ENCODE assay signal across 14 cellular contexts in the genomic region with DNA sequence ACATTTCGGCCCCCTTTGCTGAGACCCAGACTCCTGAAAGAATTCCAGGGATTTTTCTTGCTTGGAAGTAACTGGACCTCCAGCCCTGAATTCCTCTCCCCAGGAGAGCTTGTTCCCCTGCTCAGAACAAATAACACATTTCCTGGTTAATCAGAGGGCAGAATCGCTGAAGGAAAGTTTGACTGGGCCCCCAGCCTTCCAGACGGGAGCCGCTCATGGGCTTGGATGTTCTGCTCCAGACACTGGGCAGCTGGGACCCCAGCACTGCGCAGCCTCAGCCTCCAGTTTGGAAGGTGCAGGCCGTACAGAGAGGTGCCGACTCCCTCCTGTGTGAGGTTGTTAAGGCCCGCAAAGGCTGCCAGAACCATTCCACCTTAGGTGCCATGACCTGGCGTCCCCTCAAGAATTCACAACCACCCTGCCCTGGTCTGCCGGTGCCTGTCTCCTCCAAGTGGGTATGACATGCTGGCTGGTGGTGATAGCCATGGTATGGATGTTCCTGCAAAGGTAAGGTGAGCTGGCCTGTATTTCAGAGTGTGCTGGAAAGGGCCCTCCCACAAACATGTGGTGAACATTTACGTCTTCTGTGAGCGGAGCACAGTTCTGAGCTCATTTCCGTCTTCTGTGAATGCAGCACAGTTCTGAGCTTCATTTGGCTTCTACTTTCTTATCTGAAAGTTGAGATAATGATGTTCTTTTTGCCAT. TPM values are rescaled to one million over a fixed set of nuclear protein-coding genes. Genes with fewer than 3 reads are reported as not detected.
DNase-seq lines count a peak whose midpoint lies in the region; ATAC-seq, FAIRE-seq and TF ChIP-seq lines count a peak whose summit lies in the region.
"Had no signal": no experiment of that assay in that cellular context is flagged by ENCODE, and none has a peak within 500 bp of the region (broad histone marks: within the 10 kb centered on the region; RNA-seq: fewer than 3 reads in every experiment).

No MANE protein-coding gene starts in this region.

- H3K27me3 ChIP-seq in CD4-positive, alpha-beta T cell (ENCODE audit: control insufficient read depth, insufficient read depth, low read length) = no peaks in the 10 kb centered on the region
- peaks cover 3% of the 10 kb centered on the region for H3K27me3 ChIP-seq in HUES64 (ENCODE audit: insufficient read depth, low read length)

- H3K27ac Mint-ChIP-seq in CD4-positive, alpha-beta T cell = peak overlapping the region; percentile 95
- H3K27ac Mint-ChIP-seq in natural killer cell treated with Interleukin-12 subunit alpha and Interleukin-12 subunit beta and Interleukin-15 and Interleukin-18, amount 100 ng/mL, for 72 hours = peak overlapping the region; percentile 87 to 98

- H3K9ac ChIP-seq in HUES64 (ENCODE audit: low read depth, low read length) = no peak overlapping the region; the same call in 1 of the 2 replicates

- CTCF ChIA-PET in CD4-positive, alpha-beta T cell (lab: Charles Lee) = interaction anchor here (4.4 kb wide), 1 partner anchor 8 kb away, joined by 33 read pairs; no protein-coding TSS in a partner anchor

- no peaks in the 10 kb centered on the region for H3K36me3 ChIP-seq in HUES64 (ENCODE audit: insufficient read depth, low read length)
- H3K36me3 ChIP-seq: left lung had no signal

- WGBS in HUES64 = 70% methylated on average over 13 of the region's 13 CpGs

- H3K36me3 Mint-ChIP-seq in CD4-positive, alpha-beta T cell (ENCODE audit: low read depth) = no peaks in the 10 kb centered on the region
- no peaks in the 10 kb centered on the region for H3K36me3 Mint-ChIP-seq in natural killer cell treated with Interleukin-12 subunit alpha and Interleukin-12 subunit beta and Interleukin-15 and Interleukin-18, amount 100 ng/mL, for 72 hours
- H3K36me3 Mint-ChIP-seq: stimulated activated naive B cell treated with anti-CD40 and anti-IgM and Interleukin-4, amounts not matched to agents 10 μg/mL and 1 μg/mL and 100 μg/mL, for 72 hours had no signal

- peaks cover 35% of the 10 kb centered on the region for H3K4me1 ChIP-seq in HUES64 (ENCODE audit: insufficient read depth, low read length)

- H3K27ac ChIP-seq in CD4-positive, alpha-beta T cell (ENCODE audit: low read depth, low read length) = no peak overlapping the region
- peak overlapping the region; percentile 36 for H3K27ac ChIP-seq in HUES64 (ENCODE audit: low read depth, low read length)

- H3K4me3 Mint-ChIP-seq in CD4-positive, alpha-beta T cell = peak overlapping the region; percentile 78
- peak overlapping the region; percentile 79 for H3K4me3 Mint-ChIP-seq in natural killer cell treated with Interleukin-12 subunit alpha and Interleukin-12 subunit beta and Interleukin-15 and Interleukin-18, amount 100 ng/mL, for 72 hours
- H3K4me3 Mint-ChIP-seq: stimulated activated naive B cell treated with anti-CD40 and anti-IgM and Interleukin-4, amounts not matched to agents 10 μg/mL and 1 μg/mL and 100 μg/mL, for 72 hours had no signal

- peaks cover 7% of the 10 kb centered on the region for H3K27me3 Mint-ChIP-seq in CD4-positive, alpha-beta T cell
- peaks cover 16 to 24% of the 10 kb centered on the region in 2 donors for H3K27me3 Mint-ChIP-seq in natural killer cell treated with Interleukin-12 subunit alpha and Interleukin-12 subunit beta and Interleukin-15 and Interleukin-18, amount 100 ng/mL, for 72 hours

- intact Hi-C loops in CD4-positive, alpha-beta T cell (cut with DNase I, micrococcal nuclease) = no loop called here

- H3K4me1 Mint-ChIP-seq in CD4-positive, alpha-beta T cell (ENCODE audit: low read depth) = peaks cover 48% of the 10 kb centered on the region
- peaks cover 78 to 83% of the 10 kb centered on the region in 2 donors for H3K4me1 Mint-ChIP-seq in natural killer cell treated with Interleukin-12 subunit alpha and Interleukin-12 subunit beta and Interleukin-15 and Interleukin-18, amount 100 ng/mL, for 72 hours (ENCODE audit: low read depth in 2 of 2)

- ATAC-seq in CD4-positive, alpha-beta T cell (ENCODE audit: poor library complexity) = no peak
- ATAC-seq in natural killer cell treated with Interleukin-12 subunit alpha and Interleukin-12 subunit beta and Interleukin-15 and Interleukin-18, amount 100 ng/mL, for 72 hours = no peak

- POLR2A ChIA-PET in CD4-positive, alpha-beta T cell (lab: Charles Lee) = interaction anchor here (1.5 to 2.3 kb wide), 3 partner anchors 10 to 221 kb away, joined by 6 to 19 read pairs (median 11); a partner anchor contains a TSS

- FAIRE-seq in D721Med (lab: Jason Lieb, UNC) = no peak
- FAIRE-seq: GM18507, TTC549 had no signal

- no peaks in the 10 kb centered on the region for H3K9me3 Mint-ChIP-seq in CD4-positive, alpha-beta T cell
- H3K9me3 Mint-ChIP-seq in natural killer cell treated with Interleukin-12 subunit alpha and Interleukin-12 subunit beta and Interleukin-15 and Interleukin-18, amount 100 ng/mL, for 72 hours = no peaks in the 10 kb centered on the region
- H3K9me3 Mint-ChIP-seq: stimulated activated naive B cell treated with anti-CD40 and anti-IgM and Interleukin-4, amounts not matched to agents 10 μg/mL and 1 μg/mL and 100 μg/mL, for 72 hours had no signal

- no peaks in the 10 kb centered on the region for H3K9me3 ChIP-seq in CD4-positive, alpha-beta T cell (ENCODE audit: control insufficient read depth, low read length)
- H3K9me3 ChIP-seq in HUES64 (ENCODE audit: insufficient read depth, low read depth, low read length) = no peaks in the 10 kb centered on the region
- H3K9me3 ChIP-seq: left lung had no signal

- no peak for DNase-seq in CD4-positive, alpha-beta T cell
- DNase-seq in cardiac fibroblast (ENCODE audit: low read depth in 2 of 2) (peak; percentile 74 to 81), hippocampal formation (lab: John Stamatoyannopoulos, UW) (no peak), NCI-H446 (lab: John Stamatoyannopoulos, UW) (no peak), D721Med (ENCODE audit: insufficient read length, low spot score) (no peak)
- no peak for DNase-seq in natural killer cell treated with Interleukin-12 subunit alpha and Interleukin-12 subunit beta and Interleukin-15 and Interleukin-18, amount 100 ng/mL, for 72 hours (ENCODE audit: low spot score)
- no peak for DNase-seq in activated T-cell treated with anti-CD3 and anti-CD28 coated beads, Interleukin-2, amount 50 U/mL, for 48 hours
- DNase-seq: activated effector memory CD4-positive, alpha-beta T cell treated with anti-CD3 and anti-CD28 coated beads, Interleukin-2, amount 50 U/mL, for 16 hours; NCI-H1417 had no signal

- TF ChIP-seq CTCF in CD4-positive, alpha-beta T cell (IDR thresholded peaks at IDR 0.05) = no peak
- TF ChIP-seq CTCF in cardiac fibroblast (IDR thresholded peaks at IDR 0.05; ENCODE audit: low read depth, low read length) (no peak), D721Med (IDR thresholded peaks at IDR 0.05; ENCODE audit: insufficient read depth, missing control alignments) (no peak)

- H3K4me3 ChIP-seq in HUES64 (ENCODE audit: low read length) = no peak overlapping the region; the same call in 1 of the 2 replicates
- H3K4me3 ChIP-seq in cardiac fibroblast (replicated peaks in 1 of 2; ENCODE audit: low read depth in 2 of 2, low read length in 2 of 2) = no peak overlapping the region
- H3K4me3 ChIP-seq: left lung had no signal

RNA-seq across cellular contexts. Expression of a gene that starts 5.1 kb away (rescaled TPM):
- total RNA-seq in CD4-positive, alpha-beta T cell = under 1 TPM; 0.45 to 0.47 TPM
- 0.55 TPM for polyA plus RNA-seq in HUES64 (2013, experiment 1 of 2)
- 0.63 TPM for polyA plus RNA-seq in HUES64 (2013, experiment 2 of 2)
- total RNA-seq in natural killer cell treated with Interleukin-12 subunit alpha and Interleukin-12 subunit beta and Interleukin-15 and Interleukin-18, amount 100 ng/mL, for 72 hours = under 1 TPM; 0.55 to 0.73 TPM

Comparison
In these comparisons a context has a peak if more than half of its experiments do, and no peak if none do; other contexts are left out.
1. DNase-seq: peak in cardiac fibroblast (2 of 2); none in CD4-positive, alpha-beta T cell (0 of 10), natural killer cell treated with Interleukin-12 subunit alpha and Interleukin-12 subunit beta and Interleukin-15 and Interleukin-18, amount 100 ng/mL, for 72 hours (single experiment), hippocampal formation (0 of 2), activated T-cell treated with anti-CD3 and anti-CD28 coated beads, Interleukin-2, amount 50 U/mL, for 48 hours (0 of 2), NCI-H446 (0 of 2) and D721Med (single experiment).